Comparison of ENCODE assay signal across 22 cellular contexts in genomic region chr6:148164645-148165044, GRCh38.
DNase-seq lines count a peak whose midpoint lies in the region; ATAC-seq, FAIRE-seq and TF ChIP-seq lines count a peak whose summit lies in the region.
"Had no signal": no experiment of that assay in that cellular context is flagged by ENCODE, and none has a peak within 500 bp of the region (broad histone marks: within the 10 kb centered on the region; RNA-seq: fewer than 3 reads in every experiment).

No MANE protein-coding gene starts in this region.

- 66 to 75% (median 71%) methylated on average over 4 of the region's 4 CpGs for WGBS in heart left ventricle, 4 donors

- no peaks in the 10 kb centered on the region for H3K9me1 ChIP-seq in endothelial cell of umbilical vein (replicated peaks; ENCODE audit: control insufficient read depth, extremely low read depth, insufficient read depth, low read length)

- CTCF ChIA-PET in endothelial cell of umbilical vein (lab: Charles Lee) = interaction anchor here (1.6 to 3.2 kb wide), 4 partner anchors 8 to 782 kb away, joined by 3 to 110 read pairs (median 8); partner anchors contain the start of gene SAMD5

- H3K4me3 ChIP-seq in endothelial cell of umbilical vein (replicated peaks in 1 of 3; ENCODE audit: insufficient read depth in 1 of 3, low read depth in 1 of 3, low read length in 3 of 3) (no peak overlapping the region), heart left ventricle (no peak overlapping the region)
- H3K4me3 ChIP-seq: BLaER1 treated with 17β-estradiol and CSF1 and Interleukin-3, amounts not matched to agents 10 nM and 100 nM; GM12878; GM23248 had no signal

- in situ Hi-C loops in SK-MEL-5 (cut with HindIII; ENCODE audit: low pct_unique_long_range_greater_than_20kb, low sequenced_read_pairs) = no loop called here

- peaks cover 5% of the 10 kb centered on the region for H3K4me1 ChIP-seq in endothelial cell of umbilical vein (ENCODE audit: control insufficient read depth, extremely low read depth, insufficient read depth, low read length)
- no peaks in the 10 kb centered on the region for H3K4me1 ChIP-seq in heart left ventricle
- H3K4me1 ChIP-seq: BLaER1 treated with 17β-estradiol and CSF1 and Interleukin-3, amounts not matched to agents 10 nM and 100 nM had no signal

- ATAC-seq in heart left ventricle = no peak
- ATAC-seq: CD8-positive, alpha-beta T cell; GM12878; PC-3 had no signal

- POLR2A ChIA-PET in endothelial cell of umbilical vein (lab: Charles Lee) = no interaction called here

- intact Hi-C loops in endothelial cell of umbilical vein (cut with micrococcal nuclease) (loop anchor here (5.0 kb wide), 2 partner anchors 192 to 297 kb away; no protein-coding TSS in a partner anchor), heart left ventricle (cut with DNase I) (loop anchor here in 7 of 10 donors (2.0 to 10.0 kb wide), 7 partner anchors 510 to 777 kb away; partner anchors contain the start of gene SAMD5 (in 1 of the 7))

- no peak overlapping the region for H3K9ac ChIP-seq in endothelial cell of umbilical vein (replicated peaks; ENCODE audit: extremely low read depth, insufficient read depth, low read length)
- H3K9ac ChIP-seq: BLaER1 treated with 17β-estradiol and CSF1 and Interleukin-3, amounts not matched to agents 10 nM and 100 nM; GM23248 had no signal

- H3K79me2 ChIP-seq in endothelial cell of umbilical vein (ENCODE audit: control insufficient read depth, insufficient read depth, low read length) = no peaks in the 10 kb centered on the region

- dilution Hi-C loops in endothelial cell of umbilical vein (cut with MboI; ENCODE audit: extremely low pct_ligation_motif_present, low sequenced_read_pairs) = loop anchor here (25.0 kb wide), 1 partner anchor 652 kb away; the partner anchor contains the start of gene SAMD5

- no peak overlapping the region for H3K4me2 ChIP-seq in endothelial cell of umbilical vein (ENCODE audit: insufficient read depth, low read length)
- H3K4me2 ChIP-seq: BLaER1 treated with 17β-estradiol and CSF1 and Interleukin-3, amounts not matched to agents 10 nM and 100 nM had no signal

- BruUV-seq in endothelial cell of umbilical vein (replicated peaks; lab: Mats Ljungman, UMichigan) = no TSS peak

- no peaks in the 10 kb centered on the region for H4K20me1 ChIP-seq in endothelial cell of umbilical vein (replicated peaks; ENCODE audit: control insufficient read depth, extremely low read depth, insufficient read depth, low read length)
- H4K20me1 ChIP-seq: BLaER1 treated with 17β-estradiol and CSF1 and Interleukin-3, amounts not matched to agents 10 nM and 100 nM had no signal

- TF ChIP-seq POLR2A in endothelial cell of umbilical vein (IDR thresholded peaks at IDR 0.05; ENCODE audit: low read depth, low read length) (no peak), heart left ventricle (IDR thresholded peaks at IDR 0.05) (no peak)

- H3K27ac ChIP-seq in endothelial cell of umbilical vein (ENCODE audit: insufficient read depth, low read depth, low read length) (no peak overlapping the region), heart left ventricle (no peak overlapping the region)
- H3K27ac ChIP-seq: 22Rv1; BLaER1 treated with 17β-estradiol and CSF1 and Interleukin-3, amounts not matched to agents 10 nM and 100 nM; GM23248 had no signal

- DNase-seq in NCI-H146 (lab: John Stamatoyannopoulos, UW) (peak; percentile 27), NCI-H146 treated with DMSO at 0.1 percent for 48 hours (lab: John Stamatoyannopoulos, UW; ENCODE audit: unreplicated experiment) (no peak), SK-MEL-5 (ENCODE audit: low read depth, low spot score) (peak; percentile 11), endothelial cell of umbilical vein (ENCODE audit: low read depth, low spot score) (no peak), urothelium cell line (ENCODE audit: low spot score) (peak; percentile 17), heart left ventricle (no peak), activated T-cell treated with anti-CD3 and anti-CD28 coated beads for 4 hours (no peak), HPDE6-E6E7 (ENCODE audit: extremely low spot score) (no peak)
- DNase-seq: CD8-positive, alpha-beta T cell; DND-41; GM23248; H9; MV-4-11; NCI-H1105 treated with DMSO at 0.1 percent for 48 hours; NCI-H187; NCI-H446; NCI-H526 treated with DMSO at 0.1 percent for 48 hours; PC-3; Right ventricle myocardium superior had no signal

- FAIRE-seq in endothelial cell of umbilical vein (lab: Jason Lieb, UNC) (no peak), urothelium cell line (lab: Jason Lieb, UNC) (no peak)
- FAIRE-seq: GM12878 had no signal

- H3K9me3 ChIP-seq in endothelial cell of umbilical vein (replicated peaks; ENCODE audit: control insufficient read depth, insufficient read depth, low read length) (no peaks in the 10 kb centered on the region), heart left ventricle (no peaks in the 10 kb centered on the region)
- H3K9me3 ChIP-seq: BLaER1 treated with 17β-estradiol and CSF1 and Interleukin-3, amounts not matched to agents 10 nM and 100 nM had no signal

- H3K36me3 ChIP-seq in endothelial cell of umbilical vein (ENCODE audit: control insufficient read depth in 2 of 2, extremely low read depth in 1 of 2, insufficient read depth in 2 of 2, low read length in 2 of 2) = no peaks in the 10 kb centered on the region
- H3K36me3 ChIP-seq in heart left ventricle = no peaks in the 10 kb centered on the region
- H3K36me3 ChIP-seq: BLaER1 treated with 17β-estradiol and CSF1 and Interleukin-3, amounts not matched to agents 10 nM and 100 nM had no signal

- H3K27me3 ChIP-seq in endothelial cell of umbilical vein (ENCODE audit: control insufficient read depth in 2 of 2, insufficient read depth in 2 of 2, low read length in 2 of 2) (no peaks in the 10 kb centered on the region), heart left ventricle (no peaks in the 10 kb centered on the region)
- H3K27me3 ChIP-seq: BLaER1 treated with 17β-estradiol and CSF1 and Interleukin-3, amounts not matched to agents 10 nM and 100 nM had no signal

- peak overlapping the region; percentile 3 for H2AFZ ChIP-seq in endothelial cell of umbilical vein (ENCODE audit: low read depth, low read length)
- H2AFZ ChIP-seq: GM23248 had no signal

- TF ChIP-seq CTCF in endothelial cell of umbilical vein (IDR thresholded peaks at IDR 0.05; ENCODE audit: extremely low read depth in 1 of 2, insufficient read depth in 1 of 2, low read depth in 1 of 2, low read length in 2 of 2) (no peak), heart left ventricle (IDR thresholded peaks at IDR 0.05) (no peak)

TF ChIP-seq in endothelial cell of umbilical vein, 7 proteins besides CTCF, POLR2A, EP300 and RAD21:
- no peak for TF ChIP-seq FOS (IDR thresholded peaks at IDR 0.05; ENCODE audit: borderline replicate concordance, insufficient read depth, low read length)
- TF ChIP-seq MAX (IDR thresholded peaks at IDR 0.05; ENCODE audit: insufficient read depth, insufficient read length) = no peak
- no peak for TF ChIP-seq JUN (IDR thresholded peaks at IDR 0.05; ENCODE audit: borderline replicate concordance, insufficient read depth, insufficient read length, low read depth)
- no peak for TF ChIP-seq EZH2 (IDR thresholded peaks at IDR 0.05; ENCODE audit: borderline replicate concordance, low read depth, low read length, severe bottlenecking)
- no peak for TF ChIP-seq GATA2 (IDR thresholded peaks at IDR 0.05; ENCODE audit: insufficient read depth, insufficient read length, low read depth, low read length)
- no peak for TF ChIP-seq MYC (IDR thresholded peaks at IDR 0.05; ENCODE audit: low read depth, low read length)
- TF ChIP-seq POLR2AphosphoS5 (IDR thresholded peaks at IDR 0.05; ENCODE audit: insufficient read depth, low read depth, low read length) = no peak
TF ChIP-seq in endothelial cell of umbilical vein: peak in this region for 0.

Comparison
In these comparisons a context has a peak if more than half of its experiments do, and no peak if none do; other contexts are left out.
1. DNase-seq: peak in NCI-H146 (single experiment), SK-MEL-5 (single experiment) and urothelium cell line (single experiment); none in NCI-H146 treated with DMSO at 0.1 percent for 48 hours (single experiment), endothelial cell of umbilical vein (single experiment), heart left ventricle (0 of 5), activated T-cell treated with anti-CD3 and anti-CD28 coated beads for 4 hours (single experiment) and HPDE6-E6E7 (single experiment).